ENCODE assay signal across 12 cellular contexts in genomic region chr11:48028909-48029685, GRCh38. TPM values are rescaled to one million over a fixed set of nuclear protein-coding genes. Genes with fewer than 3 reads are reported as not detected.
A peak's percentile ranks its signal among the peaks of the same experiment; 100 is the strongest.
DNase-seq lines count a peak whose midpoint lies in the region; ATAC-seq and TF ChIP-seq lines count a peak whose summit lies in the region.
"Had no signal": no experiment of that assay in that cellular context is flagged by ENCODE, and none has a peak within 500 bp of the region (broad histone marks: within the 10 kb centered on the region; RNA-seq: fewer than 3 reads in every experiment).

No MANE protein-coding gene starts in this region.

- peaks cover 0 to 23% of the 10 kb centered on the region in 2 donors for H3K36me3 Mint-ChIP-seq in activated naive CD4-positive, alpha-beta T cell treated with anti-CD3 and anti-CD28 coated beads, Interleukin-2, amount 50 U/mL, for 72 hours

- peak; percentile 70 for ATAC-seq in stimulated activated naive CD8-positive, alpha-beta T cell treated with anti-CD3 and anti-CD28 coated beads, Interleukin-15, amount 100 ng/mL, for 72 hours
- no peak for ATAC-seq in stimulated activated naive CD8-positive, alpha-beta T cell treated with anti-CD3 and anti-CD28 coated beads, Interleukin-15, Interleukin-2, amounts not matched to agents 100 U/mL and 50 U/mL, for 24 hours
- peak; percentile 42 to 52 for ATAC-seq in activated naive CD4-positive, alpha-beta T cell treated with anti-CD3 and anti-CD28 coated beads, Interleukin-2, amount 50 U/mL, for 72 hours
- no peak for ATAC-seq in GM19455 (IDR thresholded peaks at IDR 0.05; ENCODE audit: unreplicated experiment)
- no peak for ATAC-seq in GM18498 (IDR thresholded peaks at IDR 0.05; ENCODE audit: unreplicated experiment)
- ATAC-seq in HG02763 (IDR thresholded peaks at IDR 0.05; ENCODE audit: unreplicated experiment), result no peak

- TF ChIP-seq POLR2A in lower leg skin (IDR thresholded peaks at IDR 0.05), result no peak

- TF ChIP-seq CTCF in lower leg skin (IDR thresholded peaks at IDR 0.05), result no peak

- H3K27me3 Mint-ChIP-seq in stimulated activated naive CD8-positive, alpha-beta T cell treated with anti-CD3 and anti-CD28 coated beads, Interleukin-15, amount 100 ng/mL, for 72 hours, result no peaks in the 10 kb centered on the region

- no peaks in the 10 kb centered on the region for H3K9me3 Mint-ChIP-seq in stimulated activated naive CD8-positive, alpha-beta T cell treated with anti-CD3 and anti-CD28 coated beads, Interleukin-15, amount 100 ng/mL, for 72 hours
- no peaks in the 10 kb centered on the region for H3K9me3 Mint-ChIP-seq in activated naive CD4-positive, alpha-beta T cell treated with anti-CD3 and anti-CD28 coated beads, Interleukin-2, amount 50 U/mL, for 72 hours

- intact Hi-C loops in lower leg skin (cut with DNase I; ENCODE audit: low total_unique reads), result no loop called here

- H3K4me1 Mint-ChIP-seq in stimulated activated naive CD8-positive, alpha-beta T cell treated with anti-CD3 and anti-CD28 coated beads, Interleukin-15, amount 100 ng/mL, for 72 hours, result peaks cover 58% of the 10 kb centered on the region

- H3K27ac Mint-ChIP-seq in stimulated activated naive CD8-positive, alpha-beta T cell treated with anti-CD3 and anti-CD28 coated beads, Interleukin-15, amount 100 ng/mL, for 72 hours, result no peak overlapping the region
- peak overlapping the region in 1 of 2 donors; percentile 61 for H3K27ac Mint-ChIP-seq in activated naive CD4-positive, alpha-beta T cell treated with anti-CD3 and anti-CD28 coated beads, Interleukin-2, amount 50 U/mL, for 72 hours

- no peak for DNase-seq in stimulated activated naive CD8-positive, alpha-beta T cell treated with anti-CD3 and anti-CD28 coated beads, Interleukin-15, amount 100 ng/mL, for 72 hours
- DNase-seq in stimulated activated naive CD8-positive, alpha-beta T cell treated with anti-CD3 and anti-CD28 coated beads, Interleukin-15, Interleukin-2, amounts not matched to agents 100 U/mL and 50 U/mL, for 24 hours, result no peak
- no peak for DNase-seq in activated naive CD4-positive, alpha-beta T cell treated with anti-CD3 and anti-CD28 coated beads, Interleukin-2, amount 50 U/mL, for 72 hours (ENCODE audit: low spot score in 2 of 2)
- peak; percentile 48 for DNase-seq in medulla oblongata (ENCODE audit: extremely low spot score)
- no peak for DNase-seq in lower leg skin (ENCODE audit: low spot score in 2 of 2)
- DNase-seq: C1 segment of cervical spinal cord, NCI-H524 treated with DMSO at 0.1 percent for 48 hours, T1000 had no signal

- no peak overlapping the region for H3K4me3 Mint-ChIP-seq in stimulated activated naive CD8-positive, alpha-beta T cell treated with anti-CD3 and anti-CD28 coated beads, Interleukin-15, amount 100 ng/mL, for 72 hours

- H3K4me3 ChIP-seq in lower leg skin (ENCODE audit: low read depth, poor library complexity, severe bottlenecking), result no peak overlapping the region
- H3K4me3 ChIP-seq: lung had no signal

- 59 to 67% methylated on average over 7 of the region's 7 CpGs for WGBS in lower leg skin, 2 donors

RNA-seq across cellular contexts. Expression of gene PTPRJ, which starts 48.7 kb away (rescaled TPM):
- total RNA-seq in activated naive CD4-positive, alpha-beta T cell treated with anti-CD3 and anti-CD28 coated beads, Interleukin-2, amount 50 U/mL, for 72 hours, result 10 to 100 TPM; 23.6 to 26.5 TPM
- total RNA-seq in lower leg skin, result 10 to 100 TPM in 2 of 4 donors, 1 to 10 TPM in 2; 4.2 to 26.2 (median 9.2) TPM

Comparison
In these comparisons a context has a peak if more than half of its experiments do, and no peak if none do; other contexts are left out.
1. ATAC-seq: peak in stimulated activated naive CD8-positive, alpha-beta T cell treated with anti-CD3 and anti-CD28 coated beads, Interleukin-15, amount 100 ng/mL, for 72 hours (single experiment) and activated naive CD4-positive, alpha-beta T cell treated with anti-CD3 and anti-CD28 coated beads, Interleukin-2, amount 50 U/mL, for 72 hours (2 of 2); none in stimulated activated naive CD8-positive, alpha-beta T cell treated with anti-CD3 and anti-CD28 coated beads, Interleukin-15, Interleukin-2, amounts not matched to agents 100 U/mL and 50 U/mL, for 24 hours (single experiment), GM19455 (single experiment), GM18498 (single experiment) and HG02763 (single experiment).